ENCODE assay signal across 12 cellular contexts in the genomic region with DNA sequence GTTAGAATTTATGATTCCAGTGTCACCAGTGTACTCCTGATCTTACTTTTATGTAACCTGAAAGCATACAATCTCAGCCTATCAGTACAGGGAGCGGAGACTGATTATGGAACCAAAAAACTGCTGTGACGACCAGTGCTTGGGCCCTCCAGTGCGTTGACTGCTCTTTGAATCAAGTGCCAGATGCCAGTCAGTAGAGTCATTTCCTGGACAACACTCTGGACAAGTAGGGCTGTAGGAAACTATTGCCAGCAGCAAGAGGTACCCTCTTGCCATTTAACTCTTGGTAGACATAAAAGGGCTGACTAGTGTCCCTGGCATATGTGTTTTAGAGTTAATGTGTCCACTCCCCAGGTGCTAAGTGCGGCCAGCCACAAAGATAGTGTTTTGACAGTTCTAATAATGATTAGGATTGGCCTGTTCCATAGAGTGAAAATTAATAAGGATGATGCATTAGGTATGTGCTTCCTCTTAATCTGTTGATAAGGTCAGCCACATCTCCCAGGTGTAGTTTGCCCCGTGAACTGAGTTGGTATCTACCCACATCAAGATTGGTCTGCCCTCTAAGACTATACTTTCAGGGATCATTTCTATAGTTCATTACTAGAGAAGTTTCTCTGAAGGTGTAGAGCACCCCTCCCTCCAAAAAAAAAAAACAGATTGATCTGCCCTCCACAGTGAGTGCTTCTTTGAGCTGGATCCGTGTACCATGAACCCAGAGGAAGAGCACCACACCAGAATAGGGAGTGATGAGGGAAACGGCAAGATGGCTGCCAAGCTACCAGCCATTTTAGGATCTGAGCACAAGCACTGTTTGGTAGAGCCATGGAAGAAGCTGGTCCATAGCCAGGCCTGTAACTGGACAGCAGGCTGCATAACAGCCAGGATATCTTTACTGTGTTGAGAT. TPM values are rescaled to one million over a fixed set of nuclear protein-coding genes. Genes with fewer than 3 reads are reported as not detected.
DNase-seq lines count a peak whose midpoint lies in the region; ATAC-seq and TF ChIP-seq lines count a peak whose summit lies in the region.
"Had no signal": no experiment of that assay in that cellular context is flagged by ENCODE, and none has a peak within 500 bp of the region (broad histone marks: within the 10 kb centered on the region; RNA-seq: fewer than 3 reads in every experiment).

No MANE protein-coding gene starts in this region.

- H3K27me3 Mint-ChIP-seq in MCF 10A (ENCODE audit: insufficient read depth, unreplicated experiment) = no peaks in the 10 kb centered on the region
- H3K27me3 Mint-ChIP-seq in WTC11 (ENCODE audit: low read depth) = no peaks in the 10 kb centered on the region

- CTCF ChIA-PET in MCF 10A (lab: Yijun Ruan, JAX) = interaction anchor here (0.6 to 0.7 kb wide), 2 partner anchors 46 to 61 kb away, joined by 3 read pairs; no protein-coding TSS in a partner anchor
- CTCF ChIA-PET in WTC11 (lab: Charles Lee) = interaction anchor here (1.0 to 1.9 kb wide), 5 partner anchors 10 to 162 kb away, joined by 3 to 7 read pairs (median 5); partner anchors contain the start of gene CRKL
- CTCF ChIA-PET in GM10248 (lab: Yijun Ruan, JAX) = interaction anchor here (0.9 to 1.9 kb wide), 4 partner anchors 10 to 26 kb away, joined by 3 to 4 read pairs (median 4); no protein-coding TSS in a partner anchor

- TF ChIP-seq CTCF in MCF 10A (IDR thresholded peaks at IDR 0.05; ENCODE audit: unreplicated experiment) (no peak), breast epithelium (IDR thresholded peaks at IDR 0.05) (no peak), WTC11 (IDR thresholded peaks at IDR 0.05) (no peak), heart right ventricle (IDR thresholded peaks at IDR 0.05) (no peak), GM10248 (IDR thresholded peaks at IDR 0.05; ENCODE audit: control extremely low read depth, extremely low read depth, low read depth, missing control alignments) (no peak), MM.1S (IDR thresholded peaks at IDR 0.05; ENCODE audit: low read length) (no peak)

- BruUV-seq in MCF 10A (replicated peaks; lab: Mats Ljungman, UMichigan) = no TSS peak

- no peak overlapping the region for H3K4me3 ChIP-seq in breast epithelium
- H3K4me3 ChIP-seq in heart right ventricle = no peak overlapping the region
- H3K4me3 ChIP-seq in MM.1S (ENCODE audit: low read length) = no peak overlapping the region
- H3K4me3 ChIP-seq: BLaER1, pancreas, tibial nerve had no signal

- no peak overlapping the region for H3K4me2 ChIP-seq in MM.1S (ENCODE audit: low read depth, low read length)
- H3K4me2 ChIP-seq: BLaER1 had no signal

- no peaks in the 10 kb centered on the region for H3K4me1 ChIP-seq in breast epithelium
- peaks cover 8 to 46% (median 31%) of the 10 kb centered on the region in 9 donors for H3K4me1 ChIP-seq in heart right ventricle
- H3K4me1 ChIP-seq in MM.1S (ENCODE audit: low read length) = no peaks in the 10 kb centered on the region

- POLR2A ChIA-PET in MCF 10A (lab: Yijun Ruan, JAX) (interaction anchor here (1.0 kb wide), 1 partner anchor 11 kb away, joined by 3 read pairs; no protein-coding TSS in a partner anchor), WTC11 (lab: Charles Lee) (no interaction called here), GM10248 (lab: Yijun Ruan, JAX) (no interaction called here)

- H3K9me3 ChIP-seq in breast epithelium = no peaks in the 10 kb centered on the region
- no peaks in the 10 kb centered on the region for H3K9me3 ChIP-seq in heart right ventricle
- H3K9me3 ChIP-seq in MM.1S (replicated peaks; ENCODE audit: insufficient read depth, low read length) = no peaks in the 10 kb centered on the region
- H3K9me3 ChIP-seq: BLaER1, pancreas, tibial nerve had no signal

- H3K27me3 ChIP-seq in breast epithelium (no peaks in the 10 kb centered on the region), heart right ventricle (no peaks in the 10 kb centered on the region), MM.1S (replicated peaks; ENCODE audit: insufficient read depth, low read length) (no peaks in the 10 kb centered on the region)
- H3K27me3 ChIP-seq: BLaER1, pancreas, tibial nerve had no signal

- DNase-seq in MCF 10A (ENCODE audit: unreplicated experiment) (peak; percentile 45), breast epithelium (ENCODE audit: low spot score in 2 of 2) (no peak), WTC11 (ENCODE audit: low spot score) (no peak), heart right ventricle (no peak), GM10248 (ENCODE audit: extremely low spot score) (no peak), MM.1S (no peak), DMS114 treated with DMSO at 0.1 percent for 48 hours (lab: John Stamatoyannopoulos, UW; ENCODE audit: unreplicated experiment) (no peak)
- DNase-seq in stimulated activated effector memory CD8-positive, alpha-beta T cell treated with anti-CD3 and anti-CD28 coated beads, Interleukin-12 subunit alpha, Interleukin-12 subunit beta, amount 100 ng/mL, for 72 hours (ENCODE audit: low spot score in 2 of 2) = no peak
- DNase-seq: NCI-H1436 treated with DMSO at 0.1 percent for 48 hours, pancreas had no signal

- no peak overlapping the region for H3K27ac Mint-ChIP-seq in MCF 10A (ENCODE audit: low read depth, unreplicated experiment)
- 0 out of 2 replicates have a peak overlapping the region, but pooled peaks have one; percentile 64 for H3K27ac Mint-ChIP-seq in WTC11
- peak overlapping the region; percentile 17 for H3K27ac Mint-ChIP-seq in stimulated activated effector memory CD8-positive, alpha-beta T cell treated with anti-CD3 and anti-CD28 coated beads, Interleukin-12 subunit alpha, Interleukin-12 subunit beta, amount 100 ng/mL, for 72 hours

- ATAC-seq in WTC11 = no peak
- peak in 7 of 8 donors; percentile 17 to 92 (median 80) for ATAC-seq in heart right ventricle
- ATAC-seq in stimulated activated effector memory CD8-positive, alpha-beta T cell treated with anti-CD3 and anti-CD28 coated beads, Interleukin-12 subunit alpha, Interleukin-12 subunit beta, amount 100 ng/mL, for 72 hours = no peak

- no peak overlapping the region for H2AFZ ChIP-seq in MM.1S (ENCODE audit: low read length)

- intact Hi-C loops in MCF 10A (cut with micrococcal nuclease) (no loop called here), breast epithelium (cut with DNase I; ENCODE audit: low total_unique reads) (no loop called here), heart right ventricle (cut with DNase I) (loop anchor here in 1 of 10 donors (10.0 kb wide), 1 partner anchor 78 kb away; no protein-coding TSS in a partner anchor)

- H3K9me2 ChIP-seq in MM.1S (replicated peaks; ENCODE audit: insufficient read depth, low read length) = no peaks in the 10 kb centered on the region

- peaks cover 38% of the 10 kb centered on the region for H3K4me1 Mint-ChIP-seq in MCF 10A (ENCODE audit: insufficient read depth, unreplicated experiment)
- peaks cover 31% of the 10 kb centered on the region for H3K4me1 Mint-ChIP-seq in WTC11
- peaks cover 58% of the 10 kb centered on the region for H3K4me1 Mint-ChIP-seq in stimulated activated effector memory CD8-positive, alpha-beta T cell treated with anti-CD3 and anti-CD28 coated beads, Interleukin-12 subunit alpha, Interleukin-12 subunit beta, amount 100 ng/mL, for 72 hours

- H3K36me3 Mint-ChIP-seq in MCF 10A (ENCODE audit: insufficient read depth, unreplicated experiment) (peaks cover 47% of the 10 kb centered on the region), WTC11 (peaks cover 24% of the 10 kb centered on the region)
- peaks cover 94% of the 10 kb centered on the region for H3K36me3 Mint-ChIP-seq in stimulated activated effector memory CD8-positive, alpha-beta T cell treated with anti-CD3 and anti-CD28 coated beads, Interleukin-12 subunit alpha, Interleukin-12 subunit beta, amount 100 ng/mL, for 72 hours

- 61 to 73% methylated on average over 7 of the region's 7 CpGs for WGBS in heart right ventricle, 2 donors

- H4K20me1 ChIP-seq in MM.1S (ENCODE audit: insufficient read depth, low read length) = peaks cover 74% of the 10 kb centered on the region

- no peaks in the 10 kb centered on the region for H3F3A ChIP-seq in MM.1S (ENCODE audit: insufficient read depth, low read length)

- H3K4me3 Mint-ChIP-seq in MCF 10A (ENCODE audit: unreplicated experiment) = no peak overlapping the region
- no peak overlapping the region for H3K4me3 Mint-ChIP-seq in WTC11
- no peak overlapping the region for H3K4me3 Mint-ChIP-seq in stimulated activated effector memory CD8-positive, alpha-beta T cell treated with anti-CD3 and anti-CD28 coated beads, Interleukin-12 subunit alpha, Interleukin-12 subunit beta, amount 100 ng/mL, for 72 hours

- peaks cover 99% of the 10 kb centered on the region for H3K79me2 ChIP-seq in MM.1S (ENCODE audit: low read length)

- H3K36me3 ChIP-seq in breast epithelium (no peaks in the 10 kb centered on the region), heart right ventricle (peaks cover 0 to 31% (median 14%) of the 10 kb centered on the region in 9 donors), MM.1S (replicated peaks; ENCODE audit: insufficient read depth, low read length) (peaks cover 9% of the 10 kb centered on the region; the same call in 1 of the 2 replicates)

- no peak overlapping the region for H3K27ac ChIP-seq in breast epithelium
- H3K27ac ChIP-seq in heart right ventricle = peak overlapping the region in 7 of 10 donors; percentile 19 to 55 (median 29)
- no peak overlapping the region for H3K27ac ChIP-seq in MM.1S (ENCODE audit: low read length)
- H3K27ac ChIP-seq: BLaER1, pancreas, tibial nerve had no signal

- H3K9me3 Mint-ChIP-seq in MCF 10A (ENCODE audit: unreplicated experiment) (no peaks in the 10 kb centered on the region), WTC11 (no peaks in the 10 kb centered on the region)
- H3K9me3 Mint-ChIP-seq in stimulated activated effector memory CD8-positive, alpha-beta T cell treated with anti-CD3 and anti-CD28 coated beads, Interleukin-12 subunit alpha, Interleukin-12 subunit beta, amount 100 ng/mL, for 72 hours = no peaks in the 10 kb centered on the region

- H3K9ac ChIP-seq in MM.1S (ENCODE audit: low read length) = no peak overlapping the region
- H3K9ac ChIP-seq: BLaER1 had no signal

- no peak for TF ChIP-seq POLR2A in breast epithelium (IDR thresholded peaks at IDR 0.05)

RNA-seq across cellular contexts. Expression of gene AIFM3, which starts 20.7 kb away (rescaled TPM):
- 1.1 and 1.3 TPM in 2 replicates for total RNA-seq in MCF 10A (2022)
- total RNA-seq in breast epithelium = 1 to 10 TPM; 1.6 to 3.3 (median 2.2) TPM
- 2.6 to 3.4 TPM (median 2.8 TPM) in 3 replicates for total RNA-seq in WTC11 (2021)
- total RNA-seq in heart right ventricle = 1 to 10 TPM in 3 of 10 donors, under 1 TPM in 6, not detected in 1; 0.24 to 1.5 (median 0.50) TPM
- 1 to 10 TPM in 1 of 2 donors, under 1 TPM in 1; 0.29 to 1.5 TPM for polyA plus RNA-seq in heart right ventricle

RNA-seq across cellular contexts. Expression of gene CRKL, which starts 29.1 kb away (rescaled TPM):
- total RNA-seq in MCF 10A (2022) = 74.0 and 76.1 TPM in 2 replicates
- 10 to 100 TPM; 36.8 to 46.5 (median 42.3) TPM for total RNA-seq in breast epithelium
- 113 to 115 TPM (median 114 TPM) in 3 replicates for total RNA-seq in WTC11 (2021)
- total RNA-seq in heart right ventricle = 10 to 100 TPM; 43.3 to 76.9 (median 56.5) TPM
- polyA plus RNA-seq in heart right ventricle = 10 to 100 TPM; 19.2 to 33.7 TPM

RNA-seq across cellular contexts. Expression of gene LZTR1, which starts 35.8 kb away (rescaled TPM):
- total RNA-seq in MCF 10A (2022) = 49.2 and 57.3 TPM in 2 replicates
- 10 to 100 TPM; 37.6 to 59.0 (median 46.2) TPM for total RNA-seq in breast epithelium
- total RNA-seq in WTC11 (2021) = 38.3 to 44.5 TPM (median 40.1 TPM) in 3 replicates
- total RNA-seq in heart right ventricle = 10 to 100 TPM; 14.7 to 32.5 (median 23.7) TPM
- 10 to 100 TPM; 25.0 to 36.5 TPM for polyA plus RNA-seq in heart right ventricle

RNA-seq across cellular contexts. Expression of gene THAP7, which starts 55.6 kb away (rescaled TPM):
- total RNA-seq in MCF 10A (2022) = 20.6 and 24.9 TPM in 2 replicates
- total RNA-seq in breast epithelium = 10 to 100 TPM; 35.8 to 59.9 (median 52.4) TPM
- total RNA-seq in WTC11 (2021) = 18.7 to 23.9 TPM (median 19.3 TPM) in 3 replicates
- 10 to 100 TPM; 15.5 to 26.3 (median 17.5) TPM for total RNA-seq in heart right ventricle
- 10 to 100 TPM; 29.3 to 54.9 TPM for polyA plus RNA-seq in heart right ventricle

Comparison
In these comparisons a context has a peak if more than half of its experiments do, and no peak if none do; other contexts are left out.
1. H3K27ac ChIP-seq: peak in heart right ventricle (7 of 10); none in breast epithelium (0 of 2) and MM.1S (single experiment).
2. ATAC-seq: peak in heart right ventricle (7 of 8); none in WTC11 (single experiment) and stimulated activated effector memory CD8-positive, alpha-beta T cell treated with anti-CD3 and anti-CD28 coated beads, Interleukin-12 subunit alpha, Interleukin-12 subunit beta, amount 100 ng/mL, for 72 hours (single experiment).